8 cellular contexts compared by ENCODE assay signal in genomic region chr12:53984901-53985357, GRCh38. TPM values are rescaled to one million over a fixed set of nuclear protein-coding genes. Genes with fewer than 3 reads are reported as not detected.
DNase-seq lines count a peak whose midpoint lies in the region; ATAC-seq and TF ChIP-seq lines count a peak whose summit lies in the region.

HOXC10 (plus strand) TSS chr12:53985146; CDS start chr12:53985260, 114 bp downstream.

- TF ChIP-seq POLR2A in esophagus squamous epithelium (IDR thresholded peaks at IDR 0.05) = no peak

- H3K27ac Mint-ChIP-seq in neural crest cell (ENCODE audit: unreplicated experiment) = no peak within 1 kb of the TSS

- H3K27me3 ChIP-seq in esophagus squamous epithelium = peaks cover 46 to 100% (median 78%) of the 10 kb centered on the region in 4 donors

- intact Hi-C loops in esophagus squamous epithelium (cut with DNase I) = no loop called here

- 1 to 23% methylated on average over 6 to 15 of the region's 36 CpGs for WGBS in esophagus squamous epithelium, 2 donors

- no peak within 1 kb of the TSS for H3K27ac ChIP-seq in esophagus squamous epithelium

- no peaks in the 10 kb centered on the region for H3K9me3 Mint-ChIP-seq in neural crest cell

- H3K4me1 ChIP-seq in esophagus squamous epithelium = peaks cover 18 to 42% (median 20%) of the 10 kb centered on the region in 3 donors

- H3K27me3 Mint-ChIP-seq in neural crest cell (ENCODE audit: low read depth) = peaks cover 100% of the 10 kb centered on the region

- DNase-seq in DMS 273 (lab: John Stamatoyannopoulos, UW; ENCODE audit: unreplicated experiment) (peak; percentile 90), NOMO-1 treated with DMSO at 0.1 percent for 48 hours (lab: John Stamatoyannopoulos, UW; ENCODE audit: unreplicated experiment) (peak; percentile 82), esophagus squamous epithelium (lab: John Stamatoyannopoulos, UW) (peak; percentile 6), neural crest cell (ENCODE audit: low read depth, low spot score) (peak; percentile 76), stromal cell of bone marrow (ENCODE audit: low read depth) (peak; percentile 97)
- peak; percentile 82 for DNase-seq in activated CD8-positive, alpha-beta memory T cell treated with anti-CD3 and anti-CD28 coated beads, Interleukin-2, amount 50 U/mL, for 4 hours

- H3K4me3 Mint-ChIP-seq in neural crest cell = peak within 1 kb of the TSS; percentile 68

- H3K4me3 ChIP-seq in esophagus squamous epithelium = peak within 1 kb of the TSS; percentile 21 to 55 (median 32)

- H3K36me3 Mint-ChIP-seq in neural crest cell (ENCODE audit: low read depth) = peaks cover 3% of the 10 kb centered on the region

- H3K36me3 ChIP-seq in esophagus squamous epithelium = no peaks in the 10 kb centered on the region

- ATAC-seq in HG02885 (IDR thresholded peaks at IDR 0.05; ENCODE audit: poor library complexity, unreplicated experiment) (peak; percentile 76), GM18858 (IDR thresholded peaks at IDR 0.05; ENCODE audit: unreplicated experiment) (no peak)

- TF ChIP-seq CTCF in esophagus squamous epithelium (IDR thresholded peaks at IDR 0.05) (peak; percentile 14 to 76 (median 60)), neural crest cell (conservative IDR thresholded peaks at IDR 0.05) (peak; percentile 70)

- no peaks in the 10 kb centered on the region for H3K9me3 ChIP-seq in esophagus squamous epithelium

- peaks cover 8% of the 10 kb centered on the region for H3K4me1 Mint-ChIP-seq in neural crest cell

RNA-seq across cellular contexts. Expression of gene HOXC10, which starts in this region (rescaled TPM):
- total RNA-seq in esophagus squamous epithelium (1 to 10 TPM in 1 of 4 donors, under 1 TPM in 1, not detected in 2; 0.31 to 1.3 TPM), neural crest cell (1.8 TPM in 2 replicates)

Comparison
In these comparisons a context has a peak if more than half of its experiments do, and no peak if none do; other contexts are left out.
1. DNase-seq: peak in every context shown above with its lines; median percentile 97 in stromal cell of bone marrow; 90 in DMS 273; 82 in NOMO-1 treated with DMSO at 0.1 percent for 48 hours; 82 in activated CD8-positive, alpha-beta memory T cell treated with anti-CD3 and anti-CD28 coated beads, Interleukin-2, amount 50 U/mL, for 4 hours; 76 in neural crest cell; 6 in esophagus squamous epithelium.